In the genomic region with DNA sequence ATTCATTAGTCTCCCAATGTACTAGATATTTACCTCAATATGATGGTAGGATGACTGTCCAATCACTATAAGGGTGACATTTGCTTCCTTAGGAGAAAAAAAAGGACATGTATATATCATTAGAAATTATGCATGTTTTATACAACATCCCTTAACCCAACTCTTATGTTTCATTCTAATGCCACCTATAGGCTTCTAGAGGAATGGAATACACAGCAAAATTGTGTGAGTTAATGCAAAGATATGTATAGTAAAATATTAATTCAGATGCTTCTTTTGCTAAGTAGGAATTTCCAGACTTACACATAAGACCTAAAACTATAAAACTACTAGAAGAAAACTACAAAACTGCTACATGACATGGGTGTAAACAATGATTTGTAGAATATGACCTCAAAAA, we compare ENCODE assay signal across 1 cellular context.
TF ChIP-seq lines count a peak whose summit lies in the region.

No MANE protein-coding gene starts in this region.

TF ChIP-seq in WTC11, 78 proteins besides CTCF, POLR2A, EP300 and RAD21 (continued from another document):
- TF ChIP-seq, protein P1, sequence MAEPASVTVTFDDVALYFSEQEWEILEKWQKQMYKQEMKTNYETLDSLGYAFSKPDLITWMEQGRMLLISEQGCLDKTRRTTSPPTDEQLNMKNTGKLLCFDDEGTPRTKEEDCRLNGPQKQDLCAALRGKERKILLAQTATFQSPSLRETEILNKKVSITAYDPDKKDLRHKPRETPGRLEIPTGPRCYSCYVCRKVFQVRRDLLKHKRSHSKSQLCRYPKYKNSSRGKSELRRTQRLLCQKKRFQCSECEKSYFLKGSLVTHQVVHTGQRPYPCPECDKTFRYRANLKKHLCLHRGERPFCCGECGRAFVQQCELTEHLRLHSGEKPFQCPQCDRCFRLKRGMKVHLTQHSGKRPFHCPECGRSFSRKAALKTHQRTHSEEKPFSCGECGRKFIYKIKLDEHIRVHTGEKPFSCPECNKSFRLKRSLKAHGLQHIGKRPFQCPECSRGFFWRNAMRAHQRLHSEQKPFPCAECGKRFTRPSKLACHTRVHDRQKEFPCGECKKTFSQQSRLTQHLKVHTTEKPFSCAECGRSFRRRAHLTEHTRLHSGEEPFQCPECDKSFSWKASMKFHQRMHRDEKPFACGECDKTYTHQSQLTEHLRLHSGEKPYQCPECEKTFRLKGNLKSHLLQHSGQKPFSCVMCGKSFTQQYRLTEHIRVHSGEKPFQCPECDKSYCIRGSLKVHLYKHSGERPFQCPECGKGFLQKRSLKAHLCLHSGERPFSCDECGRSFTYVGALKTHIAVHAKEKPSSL (CRISPR knock-in tag; conservative IDR thresholded peaks at IDR 0.05): no peak
- TF ChIP-seq, protein P2, sequence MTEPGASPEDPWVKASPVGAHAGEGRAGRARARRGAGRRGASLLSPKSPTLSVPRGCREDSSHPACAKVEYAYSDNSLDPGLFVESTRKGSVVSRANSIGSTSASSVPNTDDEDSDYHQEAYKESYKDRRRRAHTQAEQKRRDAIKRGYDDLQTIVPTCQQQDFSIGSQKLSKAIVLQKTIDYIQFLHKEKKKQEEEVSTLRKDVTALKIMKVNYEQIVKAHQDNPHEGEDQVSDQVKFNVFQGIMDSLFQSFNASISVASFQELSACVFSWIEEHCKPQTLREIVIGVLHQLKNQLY (CRISPR knock-in tag; IDR thresholded peaks at IDR 0.05): no peak
- no peak for TF ChIP-seq TP53 (CRISPR knock-in tag; IDR thresholded peaks at IDR 0.05)
- TF ChIP-seq, protein P3, sequence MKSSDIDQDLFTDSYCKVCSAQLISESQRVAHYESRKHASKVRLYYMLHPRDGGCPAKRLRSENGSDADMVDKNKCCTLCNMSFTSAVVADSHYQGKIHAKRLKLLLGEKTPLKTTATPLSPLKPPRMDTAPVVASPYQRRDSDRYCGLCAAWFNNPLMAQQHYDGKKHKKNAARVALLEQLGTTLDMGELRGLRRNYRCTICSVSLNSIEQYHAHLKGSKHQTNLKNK (CRISPR knock-in tag; IDR thresholded peaks at IDR 0.05): no peak
- TF ChIP-seq, protein P4, sequence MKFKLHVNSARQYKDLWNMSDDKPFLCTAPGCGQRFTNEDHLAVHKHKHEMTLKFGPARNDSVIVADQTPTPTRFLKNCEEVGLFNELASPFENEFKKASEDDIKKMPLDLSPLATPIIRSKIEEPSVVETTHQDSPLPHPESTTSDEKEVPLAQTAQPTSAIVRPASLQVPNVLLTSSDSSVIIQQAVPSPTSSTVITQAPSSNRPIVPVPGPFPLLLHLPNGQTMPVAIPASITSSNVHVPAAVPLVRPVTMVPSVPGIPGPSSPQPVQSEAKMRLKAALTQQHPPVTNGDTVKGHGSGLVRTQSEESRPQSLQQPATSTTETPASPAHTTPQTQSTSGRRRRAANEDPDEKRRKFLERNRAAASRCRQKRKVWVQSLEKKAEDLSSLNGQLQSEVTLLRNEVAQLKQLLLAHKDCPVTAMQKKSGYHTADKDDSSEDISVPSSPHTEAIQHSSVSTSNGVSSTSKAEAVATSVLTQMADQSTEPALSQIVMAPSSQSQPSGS (CRISPR knock-in tag; IDR thresholded peaks at IDR 0.05; ENCODE audit: borderline replicate concordance, low read depth): no peak
- TF ChIP-seq ZBTB21 (CRISPR knock-in tag; IDR thresholded peaks at IDR 0.05; ENCODE audit: borderline replicate concordance): no peak
TF ChIP-seq in WTC11: peak in this region for 0.
